Comparison of ENCODE assay signal across 1 cellular context in genomic region chr17:29613371-29613837, GRCh38.
TF ChIP-seq lines count a peak whose summit lies in the region.

No MANE protein-coding gene starts in this region.

TF ChIP-seq in WTC11, 78 proteins besides CTCF, POLR2A, EP300 and RAD21 (continued from another document):
- peak; percentile 97 for TF ChIP-seq E2F5 (CRISPR knock-in tag; IDR thresholded peaks at IDR 0.05)
- TF ChIP-seq JAZF1 (CRISPR knock-in tag; IDR thresholded peaks at IDR 0.05) = no peak
- TF ChIP-seq ZNF138 (CRISPR knock-in tag; conservative IDR thresholded peaks at IDR 0.05) = peak; percentile 49; the same call in 1 of the 2 replicates
- TF ChIP-seq ZNF232 (CRISPR knock-in tag; IDR thresholded peaks at IDR 0.05) = peak; percentile 93
- peak; percentile 82 for TF ChIP-seq PRDM15 (CRISPR knock-in tag; IDR thresholded peaks at IDR 0.05)
- TF ChIP-seq ZNF263 (CRISPR knock-in tag; IDR thresholded peaks at IDR 0.05; ENCODE audit: low read depth) = peak; percentile 71
- TF ChIP-seq CDX4 (CRISPR knock-in tag; IDR thresholded peaks at IDR 0.05; ENCODE audit: borderline replicate concordance) = no peak
- peak; percentile 85; the same call in 1 of the 2 replicates for TF ChIP-seq RELA (CRISPR knock-in tag; IDR thresholded peaks at IDR 0.05; ENCODE audit: borderline replicate concordance)
- peak; percentile 51; the same call in 1 of the 2 replicates for TF ChIP-seq MLX (CRISPR knock-in tag; IDR thresholded peaks at IDR 0.05)
- no peak for TF ChIP-seq HMGA2 (CRISPR knock-in tag; IDR thresholded peaks at IDR 0.05)
- 0 out of 2 replicates have a peak, but pooled peaks have one; percentile 88 for TF ChIP-seq ATF1 (CRISPR knock-in tag; IDR thresholded peaks at IDR 0.05)
- TF ChIP-seq GTF2I (CRISPR knock-in tag; conservative IDR thresholded peaks at IDR 0.05) = no peak
- TF ChIP-seq GRHL2 (CRISPR knock-in tag; IDR thresholded peaks at IDR 0.05; ENCODE audit: insufficient replicate concordance, severe bottlenecking) = no peak
- no peak for TF ChIP-seq ZNF423 (CRISPR knock-in tag; IDR thresholded peaks at IDR 0.05)
- TF ChIP-seq ZBTB43 (CRISPR knock-in tag; IDR thresholded peaks at IDR 0.05) = peak; percentile 92
- TF ChIP-seq ZNF532 (CRISPR knock-in tag; IDR thresholded peaks at IDR 0.05; ENCODE audit: borderline replicate concordance) = no peak
- TF ChIP-seq SOX15 (CRISPR knock-in tag; IDR thresholded peaks at IDR 0.05) = no peak
- TF ChIP-seq ZBTB21 (CRISPR knock-in tag; IDR thresholded peaks at IDR 0.05; ENCODE audit: borderline replicate concordance) = peak; percentile 95
- TF ChIP-seq ESRRA (CRISPR knock-in tag; IDR thresholded peaks at IDR 0.05; ENCODE audit: borderline replicate concordance) = 0 out of 2 replicates have a peak, but pooled peaks have one; percentile 79
- TF ChIP-seq E2F1 (CRISPR knock-in tag; IDR thresholded peaks at IDR 0.05) = peak; percentile 90; the same call in 1 of the 2 replicates
- no peak for TF ChIP-seq AR (CRISPR knock-in tag; IDR thresholded peaks at IDR 0.05)
- TF ChIP-seq NFATC4 (CRISPR knock-in tag; IDR thresholded peaks at IDR 0.05) = no peak
- TF ChIP-seq ZNF281 (CRISPR knock-in tag; IDR thresholded peaks at IDR 0.05) = peak; percentile 86
- no peak for TF ChIP-seq MXD4 (CRISPR knock-in tag; IDR thresholded peaks at IDR 0.05; ENCODE audit: borderline replicate concordance)
- TF ChIP-seq ZSCAN18 (CRISPR knock-in tag; IDR thresholded peaks at IDR 0.05) = no peak
- TF ChIP-seq NFYB (CRISPR knock-in tag; conservative IDR thresholded peaks at IDR 0.05; ENCODE audit: low read depth) = peak; percentile 45; the same call in 1 of the 2 replicates
- peak; percentile 64; the same call in 1 of the 2 replicates for TF ChIP-seq CREM (CRISPR knock-in tag; IDR thresholded peaks at IDR 0.05)
- no peak for TF ChIP-seq RORB (CRISPR knock-in tag; IDR thresholded peaks at IDR 0.05)
- peak; percentile 20; the same call in 1 of the 2 replicates for TF ChIP-seq TEAD4 (CRISPR knock-in tag; IDR thresholded peaks at IDR 0.05)
- no peak for TF ChIP-seq JUN (CRISPR knock-in tag; IDR thresholded peaks at IDR 0.05)
- TF ChIP-seq KAT7 (CRISPR knock-in tag; IDR thresholded peaks at IDR 0.05; ENCODE audit: borderline replicate concordance) = peak; percentile 84; the same call in 1 of the 2 replicates
- peak; percentile 85 for TF ChIP-seq ZNF317 (CRISPR knock-in tag; IDR thresholded peaks at IDR 0.05; ENCODE audit: borderline replicate concordance, low read depth)
- peak; percentile 55; the same call in 1 of the 2 replicates for TF ChIP-seq ZNF121 (CRISPR knock-in tag; IDR thresholded peaks at IDR 0.05)
- TF ChIP-seq ZNF219 (CRISPR knock-in tag; IDR thresholded peaks at IDR 0.05; ENCODE audit: borderline replicate concordance) = no peak
- 0 out of 2 replicates have a peak, but pooled peaks have one; percentile 21 for TF ChIP-seq GABPB1 (CRISPR knock-in tag; IDR thresholded peaks at IDR 0.05)
- TF ChIP-seq PRRX2 (CRISPR knock-in tag; IDR thresholded peaks at IDR 0.05) = no peak
